Comparison of ENCODE assay signal across 1 cellular context in genomic region chr14:104161601-104162367, GRCh38.
TF ChIP-seq lines count a peak whose summit lies in the region.

No MANE protein-coding gene starts in this region.

TF ChIP-seq in K562, 482 proteins besides CTCF, POLR2A, EP300 and RAD21:
- TF ChIP-seq NKRF (IDR thresholded peaks at IDR 0.05; ENCODE audit: borderline replicate concordance): no peak
- TF ChIP-seq MEF2D (tag; conservative IDR thresholded peaks at IDR 0.05; ENCODE audit: low read depth): no peak
- TF ChIP-seq JUNB (CRISPR knock-in tag; conservative IDR thresholded peaks at IDR 0.05): no peak
- TF ChIP-seq TFAP4 (CRISPR knock-in tag; IDR thresholded peaks at IDR 0.05; ENCODE audit: borderline replicate concordance): no peak
- TF ChIP-seq ZFP30 (CRISPR knock-in tag; IDR thresholded peaks at IDR 0.05; ENCODE audit: borderline replicate concordance): no peak
- TF ChIP-seq ZFP36 (IDR thresholded peaks at IDR 0.05; ENCODE audit: low read depth, low read length, partially characterized antibody): peak; percentile 90
